In the genomic region with DNA sequence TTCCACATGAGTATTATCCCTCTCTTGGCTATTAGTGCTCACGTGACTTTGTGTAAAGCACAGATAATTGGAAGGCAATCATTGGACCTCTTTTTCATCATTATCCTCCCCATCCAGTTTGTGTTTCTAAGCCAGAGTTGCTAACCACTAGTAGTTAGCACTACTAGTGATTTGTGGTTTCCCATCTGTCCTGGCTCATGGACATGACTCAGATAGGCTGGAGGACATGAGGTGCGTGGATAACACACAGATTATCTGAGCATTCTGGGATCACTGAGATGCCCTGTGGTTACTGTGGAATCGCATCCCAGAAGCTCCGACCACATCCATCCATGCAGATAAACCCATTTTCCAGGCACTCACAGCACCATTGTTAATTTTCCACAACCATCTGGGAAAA, we compare ENCODE assay signal across 23 cellular contexts.
"Had no signal": no experiment of that assay in that cellular context is flagged by ENCODE, and none has a peak within 500 bp of the region (broad histone marks: within the 10 kb centered on the region; RNA-seq: fewer than 3 reads in every experiment).

No MANE protein-coding gene starts in this region.

- FAIRE-seq: islet of Langerhans, TTC549 had no signal

- DNase-seq: activated B cell treated with CpG ODN at 0.5 μM for 24 hours; activated CD4-positive, alpha-beta T cell treated with anti-CD3 and anti-CD28 coated beads for 48 hours; activated CD8-positive, alpha-beta memory T cell treated with anti-CD3 and anti-CD28 coated beads, Interleukin-2, amount 50 U/mL, for 4 hours; activated CD8-positive, alpha-beta T cell treated with anti-CD3 and anti-CD28 coated beads, Interleukin-2, amount 10 ng/mL, durations not matched to agents 7 days and 5 days; activated gamma-delta T cell; activated T-cell treated with anti-CD3 and anti-CD28 coated beads, Interleukin-2, amount 50 U/mL, for 72 hours; amniotic stem cell; effector memory CD8-positive, alpha-beta T cell; gastrocnemius medialis; left ventricle myocardium superior; nucleus accumbens; right cardiac atrium; stimulated activated CD4-positive, alpha-beta T cell treated with anti-CD3 and anti-CD28 coated beads, Interleukin-4, amount 100 ng/mL, for 4 hours; stimulated activated CD8-positive, alpha-beta memory T cell treated with anti-CD3 and anti-CD28 coated beads, Interleukin-4, amount 100 ng/mL, for 48 hours; stimulated activated naive CD4-positive, alpha-beta T cell treated with Interleukin-2 at 50 U/mL for 16 hours; substantia nigra; T-helper 2 cell; uterus had no signal

- H3K4me2 ChIP-seq: smooth muscle cell had no signal

- H3K4me1 ChIP-seq: uterus had no signal

- ATAC-seq: activated CD8-positive, alpha-beta T cell treated with anti-CD3 and anti-CD28 coated beads, Interleukin-2, amount 10 ng/mL, durations not matched to agents 7 days and 5 days; activated naive CD4-positive, alpha-beta T cell treated with anti-CD3 and anti-CD28 coated beads, Interleukin-2, amount 50 U/mL, for 72 hours; activated T-cell treated with anti-CD3 and anti-CD28 coated beads, Interleukin-2, amount 50 U/mL, for 72 hours; effector memory CD8-positive, alpha-beta T cell; gastrocnemius medialis; left ventricle myocardium superior; right cardiac atrium had no signal

- H3K4me3 ChIP-seq: gastrocnemius medialis, smooth muscle cell, tibial nerve, uterus had no signal

- H3K27ac ChIP-seq: gastrocnemius medialis, tibial nerve, uterus had no signal

- H3K9me3 ChIP-seq: gastrocnemius medialis, uterus had no signal
